Comparison of ENCODE assay signal across 8 cellular contexts in the genomic region with DNA sequence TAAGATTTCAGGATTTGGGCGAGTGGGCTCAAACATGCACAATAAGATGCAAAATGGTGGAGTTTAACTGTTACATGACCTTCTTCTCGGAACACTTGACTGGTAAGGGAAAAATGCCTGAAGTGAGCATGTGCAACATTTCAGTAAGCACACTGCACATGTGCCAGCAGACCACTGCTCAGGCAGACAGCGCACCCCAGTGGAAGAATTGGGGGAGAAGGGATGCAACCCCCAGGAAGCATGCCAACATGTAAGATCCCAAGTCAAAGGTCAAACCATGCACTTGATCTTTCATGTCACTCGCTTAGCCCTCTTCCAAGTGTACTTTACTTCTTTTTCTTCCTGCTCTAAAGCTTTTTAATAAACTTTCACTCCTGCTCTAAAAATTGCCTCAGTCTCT.
DNase-seq lines count a peak whose midpoint lies in the region; ATAC-seq and TF ChIP-seq lines count a peak whose summit lies in the region.

No MANE protein-coding gene starts in this region.

- peak; percentile 81 for DNase-seq in D341Med (ENCODE audit: low spot score)
- peak; percentile 32 for DNase-seq in Jurkat, Clone E6-1 (ENCODE audit: low read depth, low spot score)
- DNase-seq in WERI-Rb-1: peak; percentile 83
- peak; percentile 2 to 12 for DNase-seq in stimulated activated CD4-positive, alpha-beta T cell treated with anti-CD3 and anti-CD28 coated beads, Interleukin-4, amount 100 ng/mL, for 48 hours (ENCODE audit: low read depth in 2 of 2)
- no peak for DNase-seq in lower lobe of right lung
- no peak for DNase-seq in activated T-helper 2 cell treated with anti-CD3 and anti-CD28 coated beads, Interferon-gamma antibody, Interleukin-2, Interleukin-4, amounts not matched to agents 10 μg/mL and 5 μg/mL and 100 μg/mL, durations not matched to agents 14 hours and 24 hours and 36 hours (ENCODE audit: low spot score)

- H3K27ac Mint-ChIP-seq in activated T-helper 2 cell treated with anti-CD3 and anti-CD28 coated beads, Interferon-gamma antibody, Interleukin-2, Interleukin-4, amounts not matched to agents 10 μg/mL and 5 μg/mL and 100 μg/mL, durations not matched to agents 14 hours and 24 hours and 36 hours: no peak overlapping the region

- no peaks in the 10 kb centered on the region for H3K36me3 Mint-ChIP-seq in activated T-helper 2 cell treated with anti-CD3 and anti-CD28 coated beads, Interferon-gamma antibody, Interleukin-2, Interleukin-4, amounts not matched to agents 10 μg/mL and 5 μg/mL and 100 μg/mL, durations not matched to agents 14 hours and 24 hours and 36 hours (ENCODE audit: low read depth)

- intact Hi-C loops in lower lobe of right lung (cut with DNase I): no loop called here
- intact Hi-C loops in activated T-helper 2 cell treated with anti-CD3 and anti-CD28 coated beads, Interferon-gamma antibody, Interleukin-2, Interleukin-4, amounts not matched to agents 10 μg/mL and 5 μg/mL and 100 μg/mL, durations not matched to agents 14 hours and 24 hours and 36 hours (cut with micrococcal nuclease): no loop called here

- H3K27me3 Mint-ChIP-seq in activated T-helper 2 cell treated with anti-CD3 and anti-CD28 coated beads, Interferon-gamma antibody, Interleukin-2, Interleukin-4, amounts not matched to agents 10 μg/mL and 5 μg/mL and 100 μg/mL, durations not matched to agents 14 hours and 24 hours and 36 hours (ENCODE audit: low read depth): no peaks in the 10 kb centered on the region

- H3K36me3 ChIP-seq in WERI-Rb-1 (no peaks in the 10 kb centered on the region), lower lobe of right lung (no peaks in the 10 kb centered on the region)

- H3K27me3 ChIP-seq in WERI-Rb-1 (ENCODE audit: insufficient read depth, low read depth, severe bottlenecking) (no peaks in the 10 kb centered on the region), lower lobe of right lung (ENCODE audit: low read depth) (no peaks in the 10 kb centered on the region)

- no peak overlapping the region for H3K27ac ChIP-seq in WERI-Rb-1
- no peak overlapping the region for H3K27ac ChIP-seq in lower lobe of right lung

- H3K4me1 ChIP-seq in lower lobe of right lung: no peaks in the 10 kb centered on the region

- H3K9me3 ChIP-seq in WERI-Rb-1 (ENCODE audit: severe bottlenecking) (no peaks in the 10 kb centered on the region), lower lobe of right lung (peaks cover 2% of the 10 kb centered on the region)

- TF ChIP-seq CTCF in WERI-Rb-1 (IDR thresholded peaks at IDR 0.05; ENCODE audit: low read depth, low read length) (peak; percentile 95), lower lobe of right lung (IDR thresholded peaks at IDR 0.05) (no peak)

- no peak overlapping the region for H3K4me3 Mint-ChIP-seq in activated T-helper 2 cell treated with anti-CD3 and anti-CD28 coated beads, Interferon-gamma antibody, Interleukin-2, Interleukin-4, amounts not matched to agents 10 μg/mL and 5 μg/mL and 100 μg/mL, durations not matched to agents 14 hours and 24 hours and 36 hours (ENCODE audit: low read depth)

- ATAC-seq in GM18868 (IDR thresholded peaks at IDR 0.05; ENCODE audit: unreplicated experiment) (peak; percentile 61), GM21825 (IDR thresholded peaks at IDR 0.05; ENCODE audit: unreplicated experiment) (no peak), lower lobe of right lung (no peak)

- no peak overlapping the region for H3K4me3 ChIP-seq in Jurkat, Clone E6-1 (ENCODE audit: low read length)
- H3K4me3 ChIP-seq in WERI-Rb-1 (ENCODE audit: low read depth, low read length): no peak overlapping the region
- no peak overlapping the region for H3K4me3 ChIP-seq in lower lobe of right lung

- no peaks in the 10 kb centered on the region for H3K9me3 Mint-ChIP-seq in activated T-helper 2 cell treated with anti-CD3 and anti-CD28 coated beads, Interferon-gamma antibody, Interleukin-2, Interleukin-4, amounts not matched to agents 10 μg/mL and 5 μg/mL and 100 μg/mL, durations not matched to agents 14 hours and 24 hours and 36 hours

- no peaks in the 10 kb centered on the region for H3K4me1 Mint-ChIP-seq in activated T-helper 2 cell treated with anti-CD3 and anti-CD28 coated beads, Interferon-gamma antibody, Interleukin-2, Interleukin-4, amounts not matched to agents 10 μg/mL and 5 μg/mL and 100 μg/mL, durations not matched to agents 14 hours and 24 hours and 36 hours (ENCODE audit: low read depth)

Comparison
In these comparisons a context has a peak if more than half of its experiments do, and no peak if none do; other contexts are left out.
1. DNase-seq: peak in D341Med (single experiment), Jurkat, Clone E6-1 (single experiment), WERI-Rb-1 (single experiment) and stimulated activated CD4-positive, alpha-beta T cell treated with anti-CD3 and anti-CD28 coated beads, Interleukin-4, amount 100 ng/mL, for 48 hours (2 of 2); none in lower lobe of right lung (single experiment) and activated T-helper 2 cell treated with anti-CD3 and anti-CD28 coated beads, Interferon-gamma antibody, Interleukin-2, Interleukin-4, amounts not matched to agents 10 μg/mL and 5 μg/mL and 100 μg/mL, durations not matched to agents 14 hours and 24 hours and 36 hours (single experiment).